24 cellular contexts compared by ENCODE assay signal in genomic region chr3:151315846-151316245, GRCh38. TPM values are rescaled to one million over a fixed set of nuclear protein-coding genes. Genes with fewer than 3 reads are reported as not detected.
A peak's percentile ranks its signal among the peaks of the same experiment; 100 is the strongest.
DNase-seq lines count a peak whose midpoint lies in the region; ATAC-seq and TF ChIP-seq lines count a peak whose summit lies in the region.
"Had no signal": no experiment of that assay in that cellular context is flagged by ENCODE, and none has a peak within 500 bp of the region (broad histone marks: within the 10 kb centered on the region; RNA-seq: fewer than 3 reads in every experiment).

No MANE protein-coding gene starts in this region.

- H3K4me1 Mint-ChIP-seq in stimulated activated naive CD8-positive, alpha-beta T cell treated with anti-CD3 and anti-CD28 coated beads, Interleukin-15, Interleukin-2, amounts not matched to agents 100 ng/mL and 50 ng/mL, for 24 hours (ENCODE audit: low read depth): peaks cover 31% of the 10 kb centered on the region
- H3K4me1 Mint-ChIP-seq in glutamatergic neuron (ENCODE audit: low read depth, unreplicated experiment): peaks cover 1% of the 10 kb centered on the region

- H3K4me3 ChIP-seq in SJSA1: no peak overlapping the region
- no peak overlapping the region for H3K4me3 ChIP-seq in hepatocyte
- H3K4me3 ChIP-seq: heart right ventricle had no signal

- H2AFZ ChIP-seq in hepatocyte: no peak overlapping the region

- H3K27ac ChIP-seq in SJSA1: peak overlapping the region; percentile 87
- H3K27ac ChIP-seq in hepatocyte: peak overlapping the region; percentile 73
- H3K27ac ChIP-seq: heart right ventricle had no signal

- no peak for TF ChIP-seq CTCF in hepatocyte (IDR thresholded peaks at IDR 0.05; ENCODE audit: poor library complexity)
- no peak for TF ChIP-seq CTCF in glutamatergic neuron (IDR thresholded peaks at IDR 0.05; ENCODE audit: partially characterized antibody, unreplicated experiment)

- H3K27me3 ChIP-seq in SJSA1 (replicated peaks) (no peaks in the 10 kb centered on the region), hepatocyte (no peaks in the 10 kb centered on the region)
- H3K27me3 ChIP-seq: heart right ventricle had no signal

- H3K27ac Mint-ChIP-seq in stimulated activated naive CD8-positive, alpha-beta T cell treated with anti-CD3 and anti-CD28 coated beads, Interleukin-15, Interleukin-2, amounts not matched to agents 100 ng/mL and 50 ng/mL, for 24 hours: peak overlapping the region; percentile 63
- H3K27ac Mint-ChIP-seq in glutamatergic neuron (ENCODE audit: unreplicated experiment): no peak overlapping the region

- no peak for DNase-seq in stimulated activated naive CD8-positive, alpha-beta T cell treated with anti-CD3 and anti-CD28 coated beads, Interleukin-15, Interleukin-2, amounts not matched to agents 100 U/mL and 50 U/mL, for 24 hours
- DNase-seq in SJSA1 (ENCODE audit: low read depth in 1 of 2, low spot score in 2 of 2): no peak
- DNase-seq in hepatocyte (ENCODE audit: low spot score): no peak
- DNase-seq in glutamatergic neuron: no peak
- DNase-seq in GM03348 (ENCODE audit: low spot score): no peak
- DNase-seq: activated CD4-positive, CD25-positive, alpha-beta regulatory T cell treated with anti-CD3 and anti-CD28 coated beads, Interleukin-2, amount 50 U/mL, for 72 hours; AML-193; COR-L47; GOT3; heart right ventricle; NCI-H2107; posterior cingulate gyrus; stimulated activated CD4-positive, alpha-beta T cell treated with anti-CD3 and anti-CD28 coated beads, Interleukin-4, amount 100 ng/mL, for 24 hours; substantia nigra; T1000 had no signal

- no peaks in the 10 kb centered on the region for H3K36me3 Mint-ChIP-seq in stimulated activated naive CD8-positive, alpha-beta T cell treated with anti-CD3 and anti-CD28 coated beads, Interleukin-15, Interleukin-2, amounts not matched to agents 100 ng/mL and 50 ng/mL, for 24 hours (ENCODE audit: low read depth)
- H3K36me3 Mint-ChIP-seq in glutamatergic neuron (ENCODE audit: unreplicated experiment): no peaks in the 10 kb centered on the region
- H3K36me3 Mint-ChIP-seq: natural killer cell treated with Interleukin-12 subunit alpha and Interleukin-12 subunit beta and Interleukin-15 and Interleukin-18, amount 100 ng/mL, for 72 hours had no signal

- H3K9me2 ChIP-seq in hepatocyte (replicated peaks; ENCODE audit: insufficient read depth): no peaks in the 10 kb centered on the region

- H3K4me2 ChIP-seq in hepatocyte: peak overlapping the region; percentile 12

- no peaks in the 10 kb centered on the region for H3K36me3 ChIP-seq in SJSA1
- no peaks in the 10 kb centered on the region for H3K36me3 ChIP-seq in hepatocyte (replicated peaks; ENCODE audit: insufficient read depth, low read depth)
- H3K36me3 ChIP-seq: heart right ventricle had no signal

- H3K79me2 ChIP-seq in hepatocyte: no peaks in the 10 kb centered on the region

- 93% methylated on average over 2 of the region's 2 CpGs for WGBS in hepatocyte (ENCODE audit: low lambda C conversion rate, missing lambda C conversion rate)

- peaks cover 28% of the 10 kb centered on the region for H3K4me1 ChIP-seq in SJSA1 (replicated peaks)
- H3K4me1 ChIP-seq in hepatocyte (ENCODE audit: insufficient read depth): no peaks in the 10 kb centered on the region

- H4K20me1 ChIP-seq in hepatocyte (ENCODE audit: insufficient read depth, poor library complexity, severe bottlenecking): no peaks in the 10 kb centered on the region

- ATAC-seq in stimulated activated naive CD8-positive, alpha-beta T cell treated with anti-CD3 and anti-CD28 coated beads, Interleukin-15, Interleukin-2, amounts not matched to agents 100 U/mL and 50 U/mL, for 24 hours: no peak
- no peak for ATAC-seq in GM19023 (IDR thresholded peaks at IDR 0.05; ENCODE audit: unreplicated experiment)
- ATAC-seq in HG03469 (IDR thresholded peaks at IDR 0.05; ENCODE audit: unreplicated experiment): no peak
- ATAC-seq: heart right ventricle; natural killer cell treated with Interleukin-12 subunit alpha and Interleukin-12 subunit beta and Interleukin-15 and Interleukin-18, amount 100 ng/mL, for 72 hours had no signal

- peak overlapping the region; percentile 62 for H3K4me3 Mint-ChIP-seq in stimulated activated naive CD8-positive, alpha-beta T cell treated with anti-CD3 and anti-CD28 coated beads, Interleukin-15, Interleukin-2, amounts not matched to agents 100 ng/mL and 50 ng/mL, for 24 hours
- no peak overlapping the region for H3K4me3 Mint-ChIP-seq in glutamatergic neuron (ENCODE audit: unreplicated experiment)
- H3K4me3 Mint-ChIP-seq: natural killer cell treated with Interleukin-12 subunit alpha and Interleukin-12 subunit beta and Interleukin-15 and Interleukin-18, amount 100 ng/mL, for 72 hours had no signal

- no peaks in the 10 kb centered on the region for H3K9me3 Mint-ChIP-seq in stimulated activated naive CD8-positive, alpha-beta T cell treated with anti-CD3 and anti-CD28 coated beads, Interleukin-15, Interleukin-2, amounts not matched to agents 100 ng/mL and 50 ng/mL, for 24 hours
- H3K9me3 Mint-ChIP-seq in glutamatergic neuron (ENCODE audit: unreplicated experiment): no peaks in the 10 kb centered on the region
- H3K9me3 Mint-ChIP-seq: natural killer cell treated with Interleukin-12 subunit alpha and Interleukin-12 subunit beta and Interleukin-15 and Interleukin-18, amount 100 ng/mL, for 72 hours had no signal

- H3K9me3 ChIP-seq in SJSA1 (replicated peaks) (no peaks in the 10 kb centered on the region), hepatocyte (ENCODE audit: low read depth) (no peaks in the 10 kb centered on the region)
- H3K9me3 ChIP-seq: heart right ventricle had no signal

- no peaks in the 10 kb centered on the region for H3K27me3 Mint-ChIP-seq in stimulated activated naive CD8-positive, alpha-beta T cell treated with anti-CD3 and anti-CD28 coated beads, Interleukin-15, Interleukin-2, amounts not matched to agents 100 ng/mL and 50 ng/mL, for 24 hours
- H3K27me3 Mint-ChIP-seq in glutamatergic neuron (ENCODE audit: unreplicated experiment): peaks cover 2% of the 10 kb centered on the region

RNA-seq across cellular contexts. Expression of gene GPR87, which starts 0.8 kb away (rescaled TPM):
- total RNA-seq in SJSA1 (2014; rRNA removed; shearing (Covaris generic)): 0.29 TPM in 1 of 2 replicates, not detected in the other
- 7.0 and 8.8 TPM in 2 replicates for total RNA-seq in hepatocyte
- polyA plus RNA-seq in hepatocyte: 11.0 and 13.2 TPM in 2 replicates
- not detected for total RNA-seq in glutamatergic neuron (ENCODE audit: unreplicated experiment)
- total RNA-seq: cardiac septum; heart right ventricle; lung microvascular endothelial cell; natural killer cell treated with Interleukin-12 subunit alpha and Interleukin-12 subunit beta and Interleukin-15 and Interleukin-18, amount 100 ng/mL, for 72 hours; OCI-LY7; SK-MEL-5; skeletal muscle tissue had no signal

RNA-seq across cellular contexts. Expression of gene P2RY13, which starts 13.5 kb away (rescaled TPM):
- not detected in 2 replicates for total RNA-seq in SJSA1 (2014; rRNA removed; shearing (Covaris generic))
- not detected in 2 replicates for total RNA-seq in hepatocyte
- not detected in 2 replicates for polyA plus RNA-seq in hepatocyte
- total RNA-seq in glutamatergic neuron (ENCODE audit: unreplicated experiment): not detected
- total RNA-seq: lung microvascular endothelial cell; natural killer cell treated with Interleukin-12 subunit alpha and Interleukin-12 subunit beta and Interleukin-15 and Interleukin-18, amount 100 ng/mL, for 72 hours; OCI-LY7; SK-MEL-5 had no signal

RNA-seq across cellular contexts. Expression of gene P2RY14, which starts 37.5 kb away (rescaled TPM):
- total RNA-seq in SJSA1 (2014; rRNA removed; shearing (Covaris generic)): not detected in 2 replicates
- total RNA-seq in hepatocyte (0.24 TPM in 1 of 2 replicates, not detected in the other), glutamatergic neuron (ENCODE audit: unreplicated experiment) (not detected)
- 0.11 TPM in 1 of 2 replicates, not detected in the other for polyA plus RNA-seq in hepatocyte
- total RNA-seq: lung microvascular endothelial cell, OCI-LY7, SK-MEL-5 had no signal
